In genomic region chr5:108726446-108727091, GRCh38 we compare ENCODE assay signal across 8 cellular contexts. TPM values are rescaled to one million over a fixed set of nuclear protein-coding genes. Genes with fewer than 3 reads are reported as not detected.
DNase-seq lines count a peak whose midpoint lies in the region; ATAC-seq and TF ChIP-seq lines count a peak whose summit lies in the region.

No MANE protein-coding gene starts in this region.

- H3K27me3 ChIP-seq in CD4-positive, alpha-beta T cell (ENCODE audit: control insufficient read depth, insufficient read depth, low read length): peaks cover 18% of the 10 kb centered on the region

- TF ChIP-seq CTCF in CD4-positive, alpha-beta T cell (IDR thresholded peaks at IDR 0.05): no peak
- TF ChIP-seq CTCF in natural killer cell (IDR thresholded peaks at IDR 0.05): no peak
- TF ChIP-seq CTCF in activated CD8-positive, alpha-beta T cell treated with anti-CD3 and anti-CD28 coated beads for 36 hours (IDR thresholded peaks at IDR 0.05): no peak

- CTCF ChIA-PET in CD4-positive, alpha-beta T cell (lab: Charles Lee): no interaction called here
- CTCF ChIA-PET in activated CD8-positive, alpha-beta T cell treated with anti-CD3 and anti-CD28 coated beads for 36 hours (lab: Charles Lee): no interaction called here

- intact Hi-C loops in CD4-positive, alpha-beta T cell (cut with DNase I, micrococcal nuclease): no loop called here
- intact Hi-C loops in natural killer cell (cut with micrococcal nuclease): loop anchor here (5.0 kb wide), 1 partner anchor 681 kb away; the partner anchor contains the start of gene PJA2
- intact Hi-C loops in activated CD8-positive, alpha-beta T cell treated with anti-CD3 and anti-CD28 coated beads for 36 hours (cut with micrococcal nuclease): no loop called here

- H3K4me1 Mint-ChIP-seq in CD4-positive, alpha-beta T cell (ENCODE audit: low read depth): peaks cover 22% of the 10 kb centered on the region
- H3K4me1 Mint-ChIP-seq in IgD-negative memory B cell (peaks cover 36 to 49% (median 43%) of the 10 kb centered on the region in 3 donors), natural killer cell (peaks cover 25 to 33% of the 10 kb centered on the region in 2 donors)
- peaks cover 24% of the 10 kb centered on the region for H3K4me1 Mint-ChIP-seq in central memory CD8-positive, alpha-beta T cell
- peaks cover 28% of the 10 kb centered on the region for H3K4me1 Mint-ChIP-seq in activated CD8-positive, alpha-beta T cell treated with anti-CD3 and anti-CD28 coated beads for 36 hours (ENCODE audit: low read depth)

- POLR2A ChIA-PET in CD4-positive, alpha-beta T cell (lab: Charles Lee): interaction anchor here (1.9 to 2.5 kb wide), 2 partner anchors 21 to 345 kb away, joined by 10 to 18 read pairs; partner anchors contain the start of genes FBXL17 and FER
- POLR2A ChIA-PET in activated CD8-positive, alpha-beta T cell treated with anti-CD3 and anti-CD28 coated beads for 36 hours (lab: Charles Lee): interaction anchor here (3.9 kb wide), 1 partner anchor 22 kb away, joined by 29 read pairs; the partner anchor contains the start of gene FER

- no peak for DNase-seq in CD4-positive, alpha-beta T cell
- DNase-seq in central memory CD8-positive, alpha-beta T cell (ENCODE audit: low spot score in 2 of 2): no peak
- DNase-seq in natural killer cell: no peak
- DNase-seq in activated CD8-positive, alpha-beta T cell treated with anti-CD3 and anti-CD28 coated beads for 36 hours: no peak
- DNase-seq in NCI-H2081 (lab: John Stamatoyannopoulos, UW): no peak

- H3K9me3 Mint-ChIP-seq in CD4-positive, alpha-beta T cell: no peaks in the 10 kb centered on the region
- no peaks in the 10 kb centered on the region for H3K9me3 Mint-ChIP-seq in IgD-negative memory B cell
- H3K9me3 Mint-ChIP-seq in central memory CD8-positive, alpha-beta T cell: no peaks in the 10 kb centered on the region
- no peaks in the 10 kb centered on the region for H3K9me3 Mint-ChIP-seq in natural killer cell
- H3K9me3 Mint-ChIP-seq in activated CD8-positive, alpha-beta T cell treated with anti-CD3 and anti-CD28 coated beads for 36 hours: no peaks in the 10 kb centered on the region

- no peaks in the 10 kb centered on the region for H3K36me3 Mint-ChIP-seq in CD4-positive, alpha-beta T cell (ENCODE audit: low read depth)
- H3K36me3 Mint-ChIP-seq in IgD-negative memory B cell (no peaks in the 10 kb centered on the region), natural killer cell (no peaks in the 10 kb centered on the region)
- peaks cover 3% of the 10 kb centered on the region for H3K36me3 Mint-ChIP-seq in central memory CD8-positive, alpha-beta T cell (ENCODE audit: insufficient read depth)
- H3K36me3 Mint-ChIP-seq in activated CD8-positive, alpha-beta T cell treated with anti-CD3 and anti-CD28 coated beads for 36 hours (ENCODE audit: low read depth): no peaks in the 10 kb centered on the region

- H3K27ac Mint-ChIP-seq in CD4-positive, alpha-beta T cell: no peak overlapping the region
- H3K27ac Mint-ChIP-seq in IgD-negative memory B cell (peak overlapping the region; percentile 77 to 97 (median 96)), natural killer cell (peak overlapping the region; percentile 77 to 82)
- peak overlapping the region; percentile 21 for H3K27ac Mint-ChIP-seq in central memory CD8-positive, alpha-beta T cell (ENCODE audit: low read depth)
- no peak overlapping the region for H3K27ac Mint-ChIP-seq in activated CD8-positive, alpha-beta T cell treated with anti-CD3 and anti-CD28 coated beads for 36 hours

- H3K4me3 Mint-ChIP-seq in CD4-positive, alpha-beta T cell: peak overlapping the region; percentile 82
- H3K4me3 Mint-ChIP-seq in IgD-negative memory B cell: peak overlapping the region; percentile 81 to 95 (median 92)
- H3K4me3 Mint-ChIP-seq in central memory CD8-positive, alpha-beta T cell: peak overlapping the region; percentile 77
- H3K4me3 Mint-ChIP-seq in natural killer cell: peak overlapping the region; percentile 87
- H3K4me3 Mint-ChIP-seq in activated CD8-positive, alpha-beta T cell treated with anti-CD3 and anti-CD28 coated beads for 36 hours: no peak overlapping the region

- ATAC-seq in CD4-positive, alpha-beta T cell (ENCODE audit: poor library complexity): no peak
- ATAC-seq in central memory CD8-positive, alpha-beta T cell (replicated peaks; ENCODE audit: extremely low read depth, poor library complexity, severe bottlenecking): no peak
- no peak for ATAC-seq in natural killer cell
- no peak for ATAC-seq in GM18498 (IDR thresholded peaks at IDR 0.05; ENCODE audit: unreplicated experiment)
- ATAC-seq in HG03196 (IDR thresholded peaks at IDR 0.05; ENCODE audit: unreplicated experiment): no peak
- ATAC-seq in activated CD8-positive, alpha-beta T cell treated with anti-CD3 and anti-CD28 coated beads for 36 hours: no peak

- H3K9me3 ChIP-seq in CD4-positive, alpha-beta T cell (ENCODE audit: control insufficient read depth, low read length): no peaks in the 10 kb centered on the region

- peaks cover 31% of the 10 kb centered on the region for H3K27me3 Mint-ChIP-seq in CD4-positive, alpha-beta T cell
- no peaks in the 10 kb centered on the region for H3K27me3 Mint-ChIP-seq in IgD-negative memory B cell
- no peaks in the 10 kb centered on the region for H3K27me3 Mint-ChIP-seq in central memory CD8-positive, alpha-beta T cell
- peaks cover 7 to 11% of the 10 kb centered on the region in 2 donors for H3K27me3 Mint-ChIP-seq in natural killer cell (ENCODE audit: low read depth in 2 of 2)
- peaks cover 26% of the 10 kb centered on the region for H3K27me3 Mint-ChIP-seq in activated CD8-positive, alpha-beta T cell treated with anti-CD3 and anti-CD28 coated beads for 36 hours

- H3K27ac ChIP-seq in CD4-positive, alpha-beta T cell (ENCODE audit: low read depth, low read length): no peak overlapping the region

RNA-seq across cellular contexts. Expression of gene FER, which starts 21.1 kb away (rescaled TPM):
- total RNA-seq in CD4-positive, alpha-beta T cell: 10 to 100 TPM; 14.2 to 15.9 TPM
- polyA plus RNA-seq in IgD-negative memory B cell: 12.6 TPM
- total RNA-seq in natural killer cell: 10 to 100 TPM; 17.3 to 25.2 (median 19.4) TPM
- 1 to 10 TPM; 9.0 to 9.8 TPM for total RNA-seq in activated CD8-positive, alpha-beta T cell treated with anti-CD3 and anti-CD28 coated beads for 36 hours

Comparison
In these comparisons a context has a peak if more than half of its experiments do, and no peak if none do; other contexts are left out.
1. H3K27ac Mint-ChIP-seq: peak in IgD-negative memory B cell (3 of 3), central memory CD8-positive, alpha-beta T cell (single experiment) and natural killer cell (2 of 2); none in CD4-positive, alpha-beta T cell (single experiment) and activated CD8-positive, alpha-beta T cell treated with anti-CD3 and anti-CD28 coated beads for 36 hours (single experiment).